Comparison of ENCODE assay signal across 21 cellular contexts in the genomic region with DNA sequence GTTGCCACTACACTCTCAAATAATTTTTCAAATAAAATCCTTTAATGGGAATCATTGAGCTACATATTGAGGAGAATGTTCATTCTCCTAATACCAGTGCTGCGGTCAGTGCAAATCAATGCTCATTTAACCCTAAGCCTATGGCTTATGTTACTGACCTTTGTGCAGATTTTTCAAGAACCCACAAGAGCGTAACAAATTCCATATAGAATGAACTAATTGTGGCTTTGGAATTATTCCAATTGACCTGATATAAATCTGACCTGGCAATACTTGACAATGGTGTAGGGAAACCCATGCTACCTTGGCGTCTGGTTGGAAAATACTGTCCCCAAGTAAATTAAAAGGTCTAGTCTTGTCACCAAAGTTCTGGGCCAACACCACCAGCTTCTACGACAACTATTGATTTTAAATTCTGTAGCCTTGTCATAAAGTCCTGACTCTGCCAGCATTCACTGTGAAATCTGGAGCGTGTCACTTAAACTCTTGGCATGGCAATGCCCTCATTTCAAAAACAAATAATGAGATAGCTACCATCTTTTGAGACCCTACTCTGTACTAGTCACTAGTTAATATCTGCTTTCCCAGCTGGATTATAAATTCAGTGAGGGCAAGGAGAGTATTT.
"Had no signal": no experiment of that assay in that cellular context is flagged by ENCODE, and none has a peak within 500 bp of the region (broad histone marks: within the 10 kb centered on the region; RNA-seq: fewer than 3 reads in every experiment).

No MANE protein-coding gene starts in this region.

- H3K27me3 Mint-ChIP-seq: stimulated activated naive B cell treated with anti-CD40 and anti-IgM and Interleukin-4, amounts not matched to agents 10 μg/mL and 1 μg/mL and 100 μg/mL, for 72 hours had no signal

- H3K4me1 ChIP-seq: gastroesophageal sphincter had no signal

- ATAC-seq: activated CD4-positive, CD25-positive, alpha-beta regulatory T cell treated with anti-CD3 and anti-CD28 coated beads, Interleukin-2, amount 50 U/mL, for 24 hours; activated CD8-positive, alpha-beta T cell treated with anti-CD3 and anti-CD28 coated beads, Interleukin-2, amount 10 ng/mL, durations not matched to agents 7 days and 5 days; gastroesophageal sphincter; naive thymus-derived CD4-positive, alpha-beta T cell; stimulated activated naive B cell treated with anti-CD40 and anti-IgM and Interleukin-4, amounts not matched to agents 10 μg/mL and 1 μg/mL and 100 μg/mL, for 72 hours; T-helper 17 cell had no signal

- DNase-seq: activated CD4-positive, alpha-beta T cell treated with anti-CD3 and anti-CD28 coated beads, Interleukin-2, amount 10 ng/mL, durations not matched to agents 7 days and 5 days; activated CD8-positive, alpha-beta T cell treated with anti-CD3 and anti-CD28 coated beads, Interleukin-2, amount 10 ng/mL, durations not matched to agents 7 days and 5 days; activated gamma-delta T cell; anterior cingulate cortex; body of pancreas; head of caudate nucleus; islet precursor cell; naive thymus-derived CD4-positive, alpha-beta T cell; stimulated activated CD4-positive, alpha-beta T cell treated with anti-CD3 and anti-CD28 coated beads, Interleukin-2, amount 100 ng/mL, for 48 hours; stimulated activated CD8-positive, alpha-beta memory T cell treated with anti-CD3 and anti-CD28 coated beads, Interleukin-4, amount 100 ng/mL, for 48 hours; stimulated activated naive B cell treated with anti-CD40 and anti-IgM and Interleukin-4, amounts not matched to agents 10 μg/mL and 1 μg/mL and 100 μg/mL, for 72 hours; T-helper 17 cell; transverse colon had no signal

- H3K27me3 ChIP-seq: body of pancreas, cardiac muscle cell, gastroesophageal sphincter, transverse colon had no signal

- H3K9me3 Mint-ChIP-seq: activated CD4-positive, alpha-beta T cell treated with anti-CD3 and anti-CD28 coated beads, Interleukin-2, amount 10 ng/mL, durations not matched to agents 7 days and 5 days; activated naive CD4-positive, alpha-beta T cell treated with anti-CD3 and anti-CD28 coated beads, Interleukin-2, amount 50 U/mL, for 24 hours; activated T-helper 1 cell treated with anti-CD3 and anti-CD28 coated beads, Interleukin-12 subunit alpha, Interleukin-12 subunit beta, Interleukin-2, Interleukin-4 antibody, amounts not matched to agents 30 ng/mL and 10 ng/mL and 1 ng/mL, durations not matched to agents 14 hours and 24 hours and 36 hours; naive thymus-derived CD4-positive, alpha-beta T cell; stimulated activated naive B cell treated with anti-CD40 and anti-IgM and Interleukin-4, amounts not matched to agents 10 μg/mL and 1 μg/mL and 100 μg/mL, for 72 hours had no signal

- H3K36me3 Mint-ChIP-seq: activated naive CD4-positive, alpha-beta T cell treated with anti-CD3 and anti-CD28 coated beads, Interleukin-2, amount 50 U/mL, for 24 hours; naive thymus-derived CD4-positive, alpha-beta T cell; stimulated activated naive B cell treated with anti-CD40 and anti-IgM and Interleukin-4, amounts not matched to agents 10 μg/mL and 1 μg/mL and 100 μg/mL, for 72 hours had no signal

- H3K36me3 ChIP-seq: cardiac muscle cell, gastroesophageal sphincter, transverse colon had no signal

- H3K4me1 Mint-ChIP-seq: activated CD4-positive, alpha-beta T cell treated with anti-CD3 and anti-CD28 coated beads, Interleukin-2, amount 10 ng/mL, durations not matched to agents 7 days and 5 days; activated naive CD4-positive, alpha-beta T cell treated with anti-CD3 and anti-CD28 coated beads, Interleukin-2, amount 50 U/mL, for 24 hours; naive thymus-derived CD4-positive, alpha-beta T cell; neural crest cell; stimulated activated naive B cell treated with anti-CD40 and anti-IgM and Interleukin-4, amounts not matched to agents 10 μg/mL and 1 μg/mL and 100 μg/mL, for 72 hours; T-helper 17 cell had no signal

- H3K27ac Mint-ChIP-seq: activated CD4-positive, alpha-beta T cell treated with anti-CD3 and anti-CD28 coated beads, Interleukin-2, amount 10 ng/mL, durations not matched to agents 7 days and 5 days; activated CD8-positive, alpha-beta T cell treated with anti-CD3 and anti-CD28 coated beads, Interleukin-2, amount 10 ng/mL, durations not matched to agents 7 days and 5 days; activated naive CD4-positive, alpha-beta T cell treated with anti-CD3 and anti-CD28 coated beads, Interleukin-2, amount 50 U/mL, for 24 hours; activated T-helper 1 cell treated with anti-CD3 and anti-CD28 coated beads, Interleukin-12 subunit alpha, Interleukin-12 subunit beta, Interleukin-2, Interleukin-4 antibody, amounts not matched to agents 30 ng/mL and 10 ng/mL and 1 ng/mL, durations not matched to agents 14 hours and 24 hours and 36 hours; naive thymus-derived CD4-positive, alpha-beta T cell; stimulated activated naive B cell treated with anti-CD40 and anti-IgM and Interleukin-4, amounts not matched to agents 10 μg/mL and 1 μg/mL and 100 μg/mL, for 72 hours; T-helper 17 cell had no signal

- H3K27ac ChIP-seq: cardiac muscle cell, epithelial cell of prostate, gastroesophageal sphincter had no signal

- H3K9me3 ChIP-seq: body of pancreas, gastroesophageal sphincter, transverse colon had no signal

- H3K4me3 ChIP-seq: body of pancreas, cardiac muscle cell, gastroesophageal sphincter, lung had no signal

- H3K4me3 Mint-ChIP-seq: activated CD4-positive, alpha-beta T cell treated with anti-CD3 and anti-CD28 coated beads, Interleukin-2, amount 10 ng/mL, durations not matched to agents 7 days and 5 days; activated CD8-positive, alpha-beta T cell treated with anti-CD3 and anti-CD28 coated beads, Interleukin-2, amount 10 ng/mL, durations not matched to agents 7 days and 5 days; activated naive CD4-positive, alpha-beta T cell treated with anti-CD3 and anti-CD28 coated beads, Interleukin-2, amount 50 U/mL, for 24 hours; activated T-helper 1 cell treated with anti-CD3 and anti-CD28 coated beads, Interleukin-12 subunit alpha, Interleukin-12 subunit beta, Interleukin-2, Interleukin-4 antibody, amounts not matched to agents 30 ng/mL and 10 ng/mL and 1 ng/mL, durations not matched to agents 14 hours and 24 hours and 36 hours; naive thymus-derived CD4-positive, alpha-beta T cell; neural crest cell; stimulated activated naive B cell treated with anti-CD40 and anti-IgM and Interleukin-4, amounts not matched to agents 10 μg/mL and 1 μg/mL and 100 μg/mL, for 72 hours; T-helper 17 cell had no signal
